Comparison of ENCODE assay signal across 10 cellular contexts in the genomic region with DNA sequence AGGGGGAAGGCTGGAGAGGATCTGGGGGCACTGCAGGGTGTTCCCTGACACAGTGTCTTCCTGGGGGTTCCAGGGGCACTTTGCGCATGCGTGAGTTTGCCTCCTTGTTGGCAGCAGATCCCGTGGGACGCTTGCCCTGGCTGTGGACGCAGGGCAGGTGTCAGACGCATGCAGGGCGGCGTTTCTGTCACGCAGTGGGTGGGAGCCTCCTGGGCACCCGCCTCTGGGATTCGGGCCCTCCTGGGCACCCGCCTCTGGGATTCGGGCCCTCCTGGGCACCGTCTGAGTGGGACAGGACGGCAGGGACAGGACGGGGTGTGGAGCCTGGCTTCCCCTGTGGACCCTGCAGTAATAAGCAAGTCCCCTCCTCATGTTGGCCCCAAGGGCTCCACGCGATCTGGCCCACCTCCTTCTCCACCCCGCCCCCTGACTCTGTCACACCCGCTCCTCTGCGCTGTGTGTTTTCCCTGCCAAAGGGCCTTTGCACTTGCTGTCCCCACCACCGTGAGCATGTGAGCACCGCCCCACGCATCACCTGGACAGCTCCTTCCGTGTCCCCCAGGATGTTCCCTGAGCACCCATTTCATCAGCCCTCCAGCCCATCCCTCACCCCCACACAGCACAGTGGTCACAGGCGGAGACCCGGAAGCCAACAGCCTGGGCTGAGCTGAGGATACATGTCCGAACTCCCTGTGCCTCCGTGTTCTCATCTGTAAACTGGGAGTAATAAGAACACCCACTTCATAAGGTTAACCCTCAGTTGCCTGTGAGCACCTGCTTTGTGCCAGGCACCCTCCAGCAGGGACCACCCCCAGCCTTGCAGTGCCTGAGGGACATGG. TPM values are rescaled to one million over a fixed set of nuclear protein-coding genes. Genes with fewer than 3 reads are reported as not detected.
DNase-seq lines count a peak whose midpoint lies in the region; ATAC-seq and TF ChIP-seq lines count a peak whose summit lies in the region.
"Had no signal": no experiment of that assay in that cellular context is flagged by ENCODE, and none has a peak within 500 bp of the region (broad histone marks: within the 10 kb centered on the region; RNA-seq: fewer than 3 reads in every experiment).

No MANE protein-coding gene starts in this region.

- H3K4me1 ChIP-seq in stomach = peaks cover 35 to 55% (median 48%) of the 10 kb centered on the region in 4 donors
- no peaks in the 10 kb centered on the region for H3K4me1 ChIP-seq in mesendoderm (ENCODE audit: control insufficient read depth, low read depth, low read length)

- peaks cover 13 to 92% (median 70%) of the 10 kb centered on the region in 3 donors for H3K27me3 ChIP-seq in stomach
- peaks cover 4% of the 10 kb centered on the region for H3K27me3 ChIP-seq in mesendoderm (ENCODE audit: insufficient read depth, low read length, poor library complexity)

- no peak overlapping the region for H3K9ac ChIP-seq in mesendoderm (ENCODE audit: low read length)

- peak overlapping the region in 2 of 5 donors; percentile 66 to 68 for H3K27ac ChIP-seq in stomach
- no peak overlapping the region for H3K27ac ChIP-seq in mesendoderm (ENCODE audit: low read depth, low read length)

- intact Hi-C loops in stomach (cut with DNase I; ENCODE audit: low total_unique reads) = no loop called here

- H3K4ac ChIP-seq in mesendoderm (ENCODE audit: low read depth, low read length) = no peak overlapping the region

- H3K4me2 ChIP-seq in mesendoderm (ENCODE audit: low read length) = no peak overlapping the region

- DNase-seq in ELR (ENCODE audit: low read depth) (peak; percentile 87), NCI-H748 (lab: John Stamatoyannopoulos, UW; ENCODE audit: unreplicated experiment) (peak; percentile 75), fibroblast of pulmonary artery (ENCODE audit: low read depth) (peak; percentile 66), stomach (no peak), mesendoderm (no peak), NOMO-1 treated with DMSO at 0.1 percent for 48 hours (lab: John Stamatoyannopoulos, UW; ENCODE audit: unreplicated experiment) (no peak)
- no peak for DNase-seq in stimulated activated effector memory CD8-positive, alpha-beta T cell treated with anti-CD3 and anti-CD28 coated beads, Interleukin-12 subunit alpha, Interleukin-12 subunit beta, amount 100 ng/mL, for 72 hours (ENCODE audit: low spot score in 2 of 2)
- DNase-seq in NK-92 treated with Interleukin-12 subunit alpha and Interleukin-12 subunit beta, amount 100 ng/mL, for 24 hours (lab: John Stamatoyannopoulos, UW) = no peak
- DNase-seq: effector memory CD4-positive, alpha-beta T cell had no signal

- H3K79me1 ChIP-seq in mesendoderm (ENCODE audit: low read length) = no peaks in the 10 kb centered on the region

- H2BK15ac ChIP-seq in mesendoderm (replicated peaks; ENCODE audit: low read depth) = no peak overlapping the region

- no peak overlapping the region for H4K8ac ChIP-seq in mesendoderm (ENCODE audit: low read depth, low read length)

- H2BK120ac ChIP-seq in mesendoderm (ENCODE audit: low read depth, low read length) = no peak overlapping the region

- H4K5ac ChIP-seq in mesendoderm (ENCODE audit: low read length) = no peak overlapping the region

- WGBS in stomach, 5 donors = 38 to 50% (median 45%) methylated on average over 20 to 29 of the region's 29 CpGs
- no CpG with 5 or more reads among the region's 29 CpGs for WGBS in mesendoderm (ENCODE audit: extremely low coverage, insufficient coverage, low lambda C conversion rate)

- ATAC-seq in stimulated activated effector memory CD8-positive, alpha-beta T cell treated with anti-CD3 and anti-CD28 coated beads, Interleukin-12 subunit alpha, Interleukin-12 subunit beta, amount 100 ng/mL, for 72 hours = no peak

- peak overlapping the region; percentile 62 for H3K4me3 ChIP-seq in fibroblast of pulmonary artery (replicated peaks; ENCODE audit: low read depth, low read length)
- peak overlapping the region in 3 of 4 donors; percentile 15 to 31 (median 20) for H3K4me3 ChIP-seq in stomach
- no peak overlapping the region for H3K4me3 ChIP-seq in mesendoderm (ENCODE audit: low read length)

- H2AK5ac ChIP-seq in mesendoderm (ENCODE audit: low read length) = no peak overlapping the region

- H3K4me1 Mint-ChIP-seq in stimulated activated effector memory CD8-positive, alpha-beta T cell treated with anti-CD3 and anti-CD28 coated beads, Interleukin-12 subunit alpha, Interleukin-12 subunit beta, amount 100 ng/mL, for 72 hours = peaks cover 7% of the 10 kb centered on the region

- H3K23ac ChIP-seq in mesendoderm (ENCODE audit: low read length) = no peak overlapping the region

- no peaks in the 10 kb centered on the region for H3K9me3 ChIP-seq in stomach

- H3K9me3 Mint-ChIP-seq in stimulated activated effector memory CD8-positive, alpha-beta T cell treated with anti-CD3 and anti-CD28 coated beads, Interleukin-12 subunit alpha, Interleukin-12 subunit beta, amount 100 ng/mL, for 72 hours = no peaks in the 10 kb centered on the region
- H3K9me3 Mint-ChIP-seq: T-helper 2 cell treated with Interferon-gamma antibody and Interleukin-4, amounts not matched to agents 5 μg/mL and 100 μg/mL, for 36 hours had no signal

- no peak for TF ChIP-seq POLR2A in stomach (IDR thresholded peaks at IDR 0.05)

- no peak for TF ChIP-seq CTCF in fibroblast of pulmonary artery (IDR thresholded peaks at IDR 0.05; ENCODE audit: low read length, missing control alignments)
- TF ChIP-seq CTCF in stomach (IDR thresholded peaks at IDR 0.05) = no peak

- no peaks in the 10 kb centered on the region for H3K36me3 ChIP-seq in stomach
- H3K36me3 ChIP-seq in mesendoderm (ENCODE audit: control insufficient read depth, insufficient read depth, low read length) = no peaks in the 10 kb centered on the region

- no peaks in the 10 kb centered on the region for H3K79me2 ChIP-seq in mesendoderm (ENCODE audit: control insufficient read depth, insufficient read depth, low read length)

- no peak overlapping the region for H3K27ac Mint-ChIP-seq in stimulated activated effector memory CD8-positive, alpha-beta T cell treated with anti-CD3 and anti-CD28 coated beads, Interleukin-12 subunit alpha, Interleukin-12 subunit beta, amount 100 ng/mL, for 72 hours
- H3K27ac Mint-ChIP-seq: T-helper 2 cell treated with Interferon-gamma antibody and Interleukin-4, amounts not matched to agents 5 μg/mL and 100 μg/mL, for 36 hours had no signal

- no peaks in the 10 kb centered on the region for H3K36me3 Mint-ChIP-seq in stimulated activated effector memory CD8-positive, alpha-beta T cell treated with anti-CD3 and anti-CD28 coated beads, Interleukin-12 subunit alpha, Interleukin-12 subunit beta, amount 100 ng/mL, for 72 hours

- H3K56ac ChIP-seq in mesendoderm (ENCODE audit: low read length) = no peak overlapping the region

- H3K18ac ChIP-seq in mesendoderm (ENCODE audit: low read length) = no peak overlapping the region

- no peak for TF ChIP-seq EP300 in stomach (IDR thresholded peaks at IDR 0.05)

- no peak overlapping the region for H2BK5ac ChIP-seq in mesendoderm (ENCODE audit: low read length)

- H3K4me3 Mint-ChIP-seq in stimulated activated effector memory CD8-positive, alpha-beta T cell treated with anti-CD3 and anti-CD28 coated beads, Interleukin-12 subunit alpha, Interleukin-12 subunit beta, amount 100 ng/mL, for 72 hours = no peak overlapping the region
- H3K4me3 Mint-ChIP-seq: T-helper 2 cell treated with Interferon-gamma antibody and Interleukin-4, amounts not matched to agents 5 μg/mL and 100 μg/mL, for 36 hours had no signal

RNA-seq across cellular contexts. Expression of a gene that starts 4.4 kb away (rescaled TPM):
- 1 to 10 TPM in 3 of 5 donors, not detected in 2; 1.8 to 3.1 (median 2.2) TPM for total RNA-seq in stomach
- 1 to 10 TPM in 2 of 3 donors, under 1 TPM in 1; 0.46 to 2.7 (median 2.0) TPM for polyA plus RNA-seq in stomach
- polyA plus RNA-seq in mesendoderm (2013, experiment 1 of 2) = 5.5 TPM
- polyA plus RNA-seq in mesendoderm (2013, experiment 2 of 2) = 5.9 TPM

Comparison
In these comparisons a context has a peak if more than half of its experiments do, and no peak if none do; other contexts are left out.
1. DNase-seq: peak in ELR (single experiment), NCI-H748 (single experiment) and fibroblast of pulmonary artery (single experiment); none in stomach (single experiment), stimulated activated effector memory CD8-positive, alpha-beta T cell treated with anti-CD3 and anti-CD28 coated beads, Interleukin-12 subunit alpha, Interleukin-12 subunit beta, amount 100 ng/mL, for 72 hours (0 of 2), mesendoderm (single experiment), NOMO-1 treated with DMSO at 0.1 percent for 48 hours (single experiment) and NK-92 treated with Interleukin-12 subunit alpha and Interleukin-12 subunit beta, amount 100 ng/mL, for 24 hours (single experiment).